ENCODE assay signal across 31 cellular contexts in the genomic region with DNA sequence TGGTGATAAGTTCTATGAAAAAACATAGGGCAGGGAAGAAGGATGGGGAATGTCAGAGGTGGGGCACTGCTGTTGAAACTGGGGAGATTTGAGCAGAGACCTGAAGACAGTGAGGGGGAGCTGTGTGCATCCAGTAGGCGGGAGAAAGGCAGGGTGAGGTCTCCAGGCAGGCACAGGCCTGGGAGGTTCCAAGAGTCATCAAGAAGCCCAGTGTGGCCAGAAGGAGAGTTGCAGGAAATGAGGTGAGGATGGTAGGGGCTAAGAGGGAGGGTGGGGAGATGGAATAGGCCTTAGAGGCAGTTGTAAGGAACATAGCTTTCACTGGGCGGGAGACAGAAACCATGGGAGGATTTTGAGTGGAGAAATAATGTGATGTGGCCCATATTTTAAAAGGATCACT.
"Had no signal": no experiment of that assay in that cellular context is flagged by ENCODE, and none has a peak within 500 bp of the region (broad histone marks: within the 10 kb centered on the region; RNA-seq: fewer than 3 reads in every experiment).

No MANE protein-coding gene starts in this region.

- H3K4me1 Mint-ChIP-seq: activated B cell treated with CpG ODN at 0.5 μM for 24 hours; activated CD4-positive, alpha-beta T cell treated with anti-CD3 and anti-CD28 coated beads for 36 hours; activated CD4-positive, alpha-beta T cell treated with anti-CD3 and anti-CD28 coated beads, Interleukin-2, amount 10 ng/mL, durations not matched to agents 24 days and 14 days; activated CD8-positive, alpha-beta memory T cell treated with anti-CD3 and anti-CD28 coated beads, Interleukin-2, amount 10 ng/mL, durations not matched to agents 7 days and 5 days; activated naive CD4-positive, alpha-beta T cell treated with anti-CD3 and anti-CD28 coated beads, Interleukin-2, amount 10 ng/mL, durations not matched to agents 7 days and 5 days; activated naive CD8-positive, alpha-beta T cell treated with anti-CD3 and anti-CD28 coated beads, Interleukin-2, amount 10 ng/mL, durations not matched to agents 7 days and 5 days; T-helper 17 cell had no signal

- ATAC-seq: activated CD4-positive, alpha-beta T cell treated with anti-CD3 and anti-CD28 coated beads for 36 hours; activated CD4-positive, CD25-positive, alpha-beta regulatory T cell treated with anti-CD3 and anti-CD28 coated beads, Interleukin-2, amount 50 U/mL, for 24 hours; activated CD8-positive, alpha-beta memory T cell treated with anti-CD3 and anti-CD28 coated beads, Interleukin-2, amount 10 ng/mL, durations not matched to agents 7 days and 5 days; activated CD8-positive, alpha-beta T cell treated with anti-CD3 and anti-CD28 coated beads, Interleukin-2, amount 10 ng/mL, durations not matched to agents 7 days and 5 days; activated naive CD4-positive, alpha-beta T cell treated with anti-CD3 and anti-CD28 coated beads, Interleukin-2, amount 50 U/mL, for 72 hours; activated T-cell treated with anti-CD3 and anti-CD28 coated beads, Interleukin-2, amount 50 U/mL, for 72 hours; esophagus mucosa; T-helper 17 cell had no signal

- H3K27me3 Mint-ChIP-seq: activated CD4-positive, alpha-beta memory T cell treated with anti-CD3 and anti-CD28 coated beads for 36 hours; activated CD4-positive, alpha-beta T cell treated with anti-CD3 and anti-CD28 coated beads for 36 hours; activated CD4-positive, alpha-beta T cell treated with anti-CD3 and anti-CD28 coated beads, Interleukin-2, amount 10 ng/mL, durations not matched to agents 24 days and 14 days; activated CD8-positive, alpha-beta memory T cell treated with anti-CD3 and anti-CD28 coated beads, Interleukin-2, amount 10 ng/mL, durations not matched to agents 7 days and 5 days; activated naive CD4-positive, alpha-beta T cell treated with anti-CD3 and anti-CD28 coated beads, Interleukin-2, amount 10 ng/mL, durations not matched to agents 7 days and 5 days; activated naive CD8-positive, alpha-beta T cell treated with anti-CD3 and anti-CD28 coated beads, Interleukin-2, amount 10 ng/mL, durations not matched to agents 7 days and 5 days; activated T-cell treated with anti-CD3 and anti-CD28 coated beads, Interleukin-2, amount 50 U/mL, for 24 hours; brain; T-helper 17 cell had no signal

- H3K27ac ChIP-seq: ascending aorta, breast epithelium, cardiac muscle cell, colonic mucosa, WERI-Rb-1 had no signal

- H3K4me3 Mint-ChIP-seq: activated B cell treated with CpG ODN at 0.5 μM for 24 hours; activated CD4-positive, alpha-beta memory T cell treated with anti-CD3 and anti-CD28 coated beads for 36 hours; activated CD4-positive, alpha-beta T cell treated with anti-CD3 and anti-CD28 coated beads for 36 hours; activated CD4-positive, alpha-beta T cell treated with anti-CD3 and anti-CD28 coated beads, Interleukin-2, amount 10 ng/mL, durations not matched to agents 24 days and 14 days; activated CD8-positive, alpha-beta memory T cell treated with anti-CD3 and anti-CD28 coated beads, Interleukin-2, amount 10 ng/mL, durations not matched to agents 7 days and 5 days; activated CD8-positive, alpha-beta T cell treated with anti-CD3 and anti-CD28 coated beads, Interleukin-2, amount 10 ng/mL, durations not matched to agents 7 days and 5 days; activated naive CD4-positive, alpha-beta T cell treated with anti-CD3 and anti-CD28 coated beads, Interleukin-2, amount 10 ng/mL, durations not matched to agents 7 days and 5 days; activated naive CD8-positive, alpha-beta T cell treated with anti-CD3 and anti-CD28 coated beads, Interleukin-2, amount 10 ng/mL, durations not matched to agents 7 days and 5 days; activated T-cell treated with anti-CD3 and anti-CD28 coated beads, Interleukin-2, amount 50 U/mL, for 24 hours; activated T-cell treated with anti-CD3 and anti-CD28 coated beads, Interleukin-2, amount 50 U/mL, for 72 hours; brain; T-helper 17 cell; T-helper 2 cell treated with Interferon-gamma antibody and Interleukin-4, amounts not matched to agents 5 μg/mL and 100 μg/mL, for 36 hours had no signal

- H3K4me3 ChIP-seq: ascending aorta, breast epithelium, cardiac muscle cell, colonic mucosa had no signal

- H3K36me3 Mint-ChIP-seq: activated CD4-positive, alpha-beta memory T cell treated with anti-CD3 and anti-CD28 coated beads for 36 hours; activated CD8-positive, alpha-beta memory T cell treated with anti-CD3 and anti-CD28 coated beads, Interleukin-2, amount 10 ng/mL, durations not matched to agents 7 days and 5 days; activated naive CD4-positive, alpha-beta T cell treated with anti-CD3 and anti-CD28 coated beads, Interleukin-2, amount 10 ng/mL, durations not matched to agents 7 days and 5 days; activated naive CD8-positive, alpha-beta T cell treated with anti-CD3 and anti-CD28 coated beads, Interleukin-2, amount 10 ng/mL, durations not matched to agents 7 days and 5 days; brain had no signal

- DNase-seq: activated B cell treated with CpG ODN at 0.5 μM for 24 hours; activated CD4-positive, alpha-beta memory T cell treated with anti-CD3 and anti-CD28 coated beads for 36 hours; activated CD4-positive, alpha-beta T cell treated with anti-CD3 and anti-CD28 coated beads for 36 hours; activated CD4-positive, alpha-beta T cell treated with anti-CD3 and anti-CD28 coated beads, Interleukin-2, amount 10 ng/mL, durations not matched to agents 24 days and 14 days; activated CD8-positive, alpha-beta memory T cell treated with anti-CD3 and anti-CD28 coated beads, Interleukin-2, amount 10 ng/mL, durations not matched to agents 7 days and 5 days; activated CD8-positive, alpha-beta memory T cell treated with anti-CD3 and anti-CD28 coated beads, Interleukin-2, amount 50 U/mL, for 4 hours; activated CD8-positive, alpha-beta T cell treated with anti-CD3 and anti-CD28 coated beads, Interleukin-2, amount 10 ng/mL, durations not matched to agents 7 days and 5 days; activated gamma-delta T cell; activated naive CD4-positive, alpha-beta T cell; activated naive CD4-positive, alpha-beta T cell treated with anti-CD3 and anti-CD28 coated beads, Interleukin-2, amount 10 ng/mL, durations not matched to agents 7 days and 5 days; activated naive CD8-positive, alpha-beta T cell treated with anti-CD3 and anti-CD28 coated beads, Interleukin-2, amount 10 ng/mL, durations not matched to agents 7 days and 5 days; activated T-cell treated with anti-CD3 and anti-CD28 coated beads for 4 hours; activated T-cell treated with anti-CD3 and anti-CD28 coated beads, Interleukin-2, amount 50 U/mL, for 24 hours; activated T-cell treated with anti-CD3 and anti-CD28 coated beads, Interleukin-2, amount 50 U/mL, for 72 hours; central memory CD4-positive, alpha-beta T cell; cerebellar nuclear complex; colonic mucosa; effector CD8-positive, alpha-beta T cell; foreskin fibroblast; head of caudate nucleus; T-helper 17 cell; T1000; WERI-Rb-1 had no signal

- H3K27ac Mint-ChIP-seq: activated B cell treated with CpG ODN at 0.5 μM for 24 hours; activated CD4-positive, alpha-beta memory T cell treated with anti-CD3 and anti-CD28 coated beads for 36 hours; activated CD4-positive, alpha-beta T cell treated with anti-CD3 and anti-CD28 coated beads for 36 hours; activated CD4-positive, alpha-beta T cell treated with anti-CD3 and anti-CD28 coated beads, Interleukin-2, amount 10 ng/mL, durations not matched to agents 24 days and 14 days; activated CD8-positive, alpha-beta memory T cell treated with anti-CD3 and anti-CD28 coated beads, Interleukin-2, amount 10 ng/mL, durations not matched to agents 7 days and 5 days; activated CD8-positive, alpha-beta T cell treated with anti-CD3 and anti-CD28 coated beads, Interleukin-2, amount 10 ng/mL, durations not matched to agents 7 days and 5 days; activated naive CD4-positive, alpha-beta T cell treated with anti-CD3 and anti-CD28 coated beads, Interleukin-2, amount 10 ng/mL, durations not matched to agents 7 days and 5 days; activated naive CD4-positive, alpha-beta T cell treated with anti-CD3 and anti-CD28 coated beads, Interleukin-2, amount 50 U/mL, for 72 hours; activated naive CD8-positive, alpha-beta T cell treated with anti-CD3 and anti-CD28 coated beads, Interleukin-2, amount 10 ng/mL, durations not matched to agents 7 days and 5 days; activated T-cell treated with anti-CD3 and anti-CD28 coated beads, Interleukin-2, amount 50 U/mL, for 24 hours; activated T-cell treated with anti-CD3 and anti-CD28 coated beads, Interleukin-2, amount 50 U/mL, for 72 hours; brain; T-helper 17 cell; T-helper 2 cell treated with Interferon-gamma antibody and Interleukin-4, amounts not matched to agents 5 μg/mL and 100 μg/mL, for 36 hours had no signal

- H3K9me3 ChIP-seq: colonic mucosa had no signal

- H3K4me1 ChIP-seq: ascending aorta, breast epithelium, colonic mucosa had no signal

- H3K36me3 ChIP-seq: ascending aorta, breast epithelium, cardiac muscle cell, colonic mucosa, WERI-Rb-1 had no signal

- H3K27me3 ChIP-seq: ascending aorta, breast epithelium, cardiac muscle cell, colonic mucosa had no signal
